Comparison of ENCODE assay signal across 9 cellular contexts in genomic region chr15:38651328-38652038, GRCh38.
A peak's percentile ranks its signal among the peaks of the same experiment; 100 is the strongest.
DNase-seq lines count a peak whose midpoint lies in the region; ATAC-seq and FAIRE-seq lines count a peak whose summit lies in the region.
"Had no signal": no experiment of that assay in that cellular context is flagged by ENCODE, and none has a peak within 500 bp of the region (broad histone marks: within the 10 kb centered on the region; RNA-seq: fewer than 3 reads in every experiment).

No MANE protein-coding gene starts in this region.

- 41 to 44% (median 42%) methylated on average over 10 to 11 of the region's 11 CpGs for WGBS in small intestine, 3 donors

- no peaks in the 10 kb centered on the region for H3K36me3 ChIP-seq in small intestine (ENCODE audit: control insufficient read depth in 2 of 2, insufficient read depth in 2 of 2, low read length in 2 of 2)

- ATAC-seq in GM18907 (IDR thresholded peaks at IDR 0.05; ENCODE audit: unreplicated experiment) (peak; percentile 57), GM21526 (IDR thresholded peaks at IDR 0.05; ENCODE audit: low FRiP score, unreplicated experiment) (no peak), GM18519 (IDR thresholded peaks at IDR 0.05; ENCODE audit: low FRiP score, unreplicated experiment) (no peak)

- no peaks in the 10 kb centered on the region for H3K27me3 ChIP-seq in small intestine (ENCODE audit: control insufficient read depth in 2 of 2, insufficient read depth in 2 of 2, low read length in 2 of 2)

- FAIRE-seq in small intestine (lab: Jason Lieb, UNC), result no peak

- H3K4me3 ChIP-seq in small intestine (ENCODE audit: low read depth in 1 of 2, low read length in 2 of 2), result no peak overlapping the region

- peak overlapping the region in 1 of 2 donors; percentile 52 for H3K27ac ChIP-seq in small intestine (ENCODE audit: low read depth in 1 of 2, low read length in 1 of 2)

- H3K9me3 ChIP-seq in small intestine (ENCODE audit: control insufficient read depth, low read depth), result no peaks in the 10 kb centered on the region

- DNase-seq in NOMO-1 treated with dmso at 0.1 percent for 144 hours (lab: John Stamatoyannopoulos, UW; ENCODE audit: unreplicated experiment), result peak; percentile 28
- peak; percentile 33 for DNase-seq in activated gamma-delta T cell treated with anti-CD3 and anti-CD28 coated beads, Interleukin-2, amount 50 U/mL, for 16 hours (ENCODE audit: low read depth)
- DNase-seq in small intestine, result peak; percentile 47
- DNase-seq in A172 (ENCODE audit: low spot score), result no peak
- no peak for DNase-seq in NCI-H2171 (lab: John Stamatoyannopoulos, UW)
- DNase-seq: NCI-H2029 treated with DMSO at 0.1 percent for 48 hours had no signal

- no peaks in the 10 kb centered on the region for H3K4me1 ChIP-seq in small intestine (ENCODE audit: control insufficient read depth in 2 of 2, insufficient read depth in 1 of 2, low read depth in 1 of 2, low read length in 1 of 2)

Comparison
In these comparisons a context has a peak if more than half of its experiments do, and no peak if none do; other contexts are left out.
1. DNase-seq: peak in NOMO-1 treated with dmso at 0.1 percent for 144 hours (single experiment), activated gamma-delta T cell treated with anti-CD3 and anti-CD28 coated beads, Interleukin-2, amount 50 U/mL, for 16 hours (single experiment) and small intestine (single experiment); none in A172 (single experiment) and NCI-H2171 (single experiment).